Comparison of ENCODE assay signal across 1 cellular context in the genomic region with DNA sequence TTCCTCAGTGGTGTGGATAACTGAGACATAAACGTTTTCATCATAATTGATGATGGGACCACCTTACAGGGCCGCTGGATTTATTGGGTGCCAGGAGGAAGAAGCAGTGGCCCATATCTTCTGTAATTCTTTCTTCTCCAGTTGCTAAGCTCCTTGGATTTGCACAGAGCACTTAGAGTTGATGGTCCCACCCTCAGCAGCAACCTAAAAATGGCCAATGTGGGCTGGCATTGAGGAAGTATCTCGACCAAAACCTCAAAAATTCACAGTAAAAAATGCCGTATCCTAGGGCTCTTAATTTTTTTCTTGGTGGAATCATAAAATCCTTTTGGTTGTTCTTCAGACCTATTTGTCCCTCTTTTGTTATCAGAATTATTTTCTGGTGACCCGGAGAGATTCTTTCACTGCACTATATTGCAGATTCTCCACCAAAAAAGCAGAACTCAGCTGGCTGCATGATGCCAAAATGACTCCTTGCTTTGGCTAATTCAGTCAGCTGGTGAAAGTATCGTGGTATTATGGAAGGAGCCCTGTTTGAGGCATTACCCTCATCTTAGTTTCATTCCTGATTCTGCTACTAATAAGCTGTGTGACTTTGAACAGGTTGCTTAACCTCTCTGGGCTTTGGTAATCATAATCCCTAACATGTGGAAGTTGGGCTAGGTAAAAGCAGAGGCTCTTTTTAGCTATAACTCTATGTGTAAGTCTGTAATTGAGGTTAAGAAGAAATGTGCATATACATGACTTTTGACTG.
TF ChIP-seq lines count a peak whose summit lies in the region.

No MANE protein-coding gene starts in this region.

TF ChIP-seq in WTC11, 78 proteins besides CTCF, POLR2A, EP300 and RAD21 (continued from another document):
- TF ChIP-seq, protein P1, sequence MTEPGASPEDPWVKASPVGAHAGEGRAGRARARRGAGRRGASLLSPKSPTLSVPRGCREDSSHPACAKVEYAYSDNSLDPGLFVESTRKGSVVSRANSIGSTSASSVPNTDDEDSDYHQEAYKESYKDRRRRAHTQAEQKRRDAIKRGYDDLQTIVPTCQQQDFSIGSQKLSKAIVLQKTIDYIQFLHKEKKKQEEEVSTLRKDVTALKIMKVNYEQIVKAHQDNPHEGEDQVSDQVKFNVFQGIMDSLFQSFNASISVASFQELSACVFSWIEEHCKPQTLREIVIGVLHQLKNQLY (CRISPR knock-in tag; IDR thresholded peaks at IDR 0.05), result no peak
- TF ChIP-seq, protein P2, sequence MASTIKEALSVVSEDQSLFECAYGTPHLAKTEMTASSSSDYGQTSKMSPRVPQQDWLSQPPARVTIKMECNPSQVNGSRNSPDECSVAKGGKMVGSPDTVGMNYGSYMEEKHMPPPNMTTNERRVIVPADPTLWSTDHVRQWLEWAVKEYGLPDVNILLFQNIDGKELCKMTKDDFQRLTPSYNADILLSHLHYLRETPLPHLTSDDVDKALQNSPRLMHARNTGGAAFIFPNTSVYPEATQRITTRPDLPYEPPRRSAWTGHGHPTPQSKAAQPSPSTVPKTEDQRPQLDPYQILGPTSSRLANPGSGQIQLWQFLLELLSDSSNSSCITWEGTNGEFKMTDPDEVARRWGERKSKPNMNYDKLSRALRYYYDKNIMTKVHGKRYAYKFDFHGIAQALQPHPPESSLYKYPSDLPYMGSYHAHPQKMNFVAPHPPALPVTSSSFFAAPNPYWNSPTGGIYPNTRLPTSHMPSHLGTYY (CRISPR knock-in tag; IDR thresholded peaks at IDR 0.05), result no peak
- no peak for TF ChIP-seq TEAD1 (CRISPR knock-in tag; IDR thresholded peaks at IDR 0.05)
- TF ChIP-seq ETV6 (CRISPR knock-in tag; IDR thresholded peaks at IDR 0.05), result no peak
- TF ChIP-seq, protein P3, sequence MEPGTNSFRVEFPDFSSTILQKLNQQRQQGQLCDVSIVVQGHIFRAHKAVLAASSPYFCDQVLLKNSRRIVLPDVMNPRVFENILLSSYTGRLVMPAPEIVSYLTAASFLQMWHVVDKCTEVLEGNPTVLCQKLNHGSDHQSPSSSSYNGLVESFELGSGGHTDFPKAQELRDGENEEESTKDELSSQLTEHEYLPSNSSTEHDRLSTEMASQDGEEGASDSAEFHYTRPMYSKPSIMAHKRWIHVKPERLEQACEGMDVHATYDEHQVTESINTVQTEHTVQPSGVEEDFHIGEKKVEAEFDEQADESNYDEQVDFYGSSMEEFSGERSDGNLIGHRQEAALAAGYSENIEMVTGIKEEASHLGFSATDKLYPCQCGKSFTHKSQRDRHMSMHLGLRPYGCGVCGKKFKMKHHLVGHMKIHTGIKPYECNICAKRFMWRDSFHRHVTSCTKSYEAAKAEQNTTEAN (CRISPR knock-in tag; IDR thresholded peaks at IDR 0.05), result no peak
- TF ChIP-seq, protein P4, sequence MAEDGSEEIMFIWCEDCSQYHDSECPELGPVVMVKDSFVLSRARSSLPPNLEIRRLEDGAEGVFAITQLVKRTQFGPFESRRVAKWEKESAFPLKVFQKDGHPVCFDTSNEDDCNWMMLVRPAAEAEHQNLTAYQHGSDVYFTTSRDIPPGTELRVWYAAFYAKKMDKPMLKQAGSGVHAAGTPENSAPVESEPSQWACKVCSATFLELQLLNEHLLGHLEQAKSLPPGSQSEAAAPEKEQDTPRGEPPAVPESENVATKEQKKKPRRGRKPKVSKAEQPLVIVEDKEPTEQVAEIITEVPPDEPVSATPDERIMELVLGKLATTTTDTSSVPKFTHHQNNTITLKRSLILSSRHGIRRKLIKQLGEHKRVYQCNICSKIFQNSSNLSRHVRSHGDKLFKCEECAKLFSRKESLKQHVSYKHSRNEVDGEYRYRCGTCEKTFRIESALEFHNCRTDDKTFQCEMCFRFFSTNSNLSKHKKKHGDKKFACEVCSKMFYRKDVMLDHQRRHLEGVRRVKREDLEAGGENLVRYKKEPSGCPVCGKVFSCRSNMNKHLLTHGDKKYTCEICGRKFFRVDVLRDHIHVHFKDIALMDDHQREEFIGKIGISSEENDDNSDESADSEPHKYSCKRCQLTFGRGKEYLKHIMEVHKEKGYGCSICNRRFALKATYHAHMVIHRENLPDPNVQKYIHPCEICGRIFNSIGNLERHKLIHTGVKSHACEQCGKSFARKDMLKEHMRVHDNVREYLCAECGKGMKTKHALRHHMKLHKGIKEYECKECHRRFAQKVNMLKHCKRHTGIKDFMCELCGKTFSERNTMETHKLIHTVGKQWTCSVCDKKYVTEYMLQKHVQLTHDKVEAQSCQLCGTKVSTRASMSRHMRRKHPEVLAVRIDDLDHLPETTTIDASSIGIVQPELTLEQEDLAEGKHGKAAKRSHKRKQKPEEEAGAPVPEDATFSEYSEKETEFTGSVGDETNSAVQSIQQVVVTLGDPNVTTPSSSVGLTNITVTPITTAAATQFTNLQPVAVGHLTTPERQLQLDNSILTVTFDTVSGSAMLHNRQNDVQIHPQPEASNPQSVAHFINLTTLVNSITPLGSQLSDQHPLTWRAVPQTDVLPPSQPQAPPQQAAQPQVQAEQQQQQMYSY (CRISPR knock-in tag; IDR thresholded peaks at IDR 0.05), result no peak
- TF ChIP-seq, protein P5, sequence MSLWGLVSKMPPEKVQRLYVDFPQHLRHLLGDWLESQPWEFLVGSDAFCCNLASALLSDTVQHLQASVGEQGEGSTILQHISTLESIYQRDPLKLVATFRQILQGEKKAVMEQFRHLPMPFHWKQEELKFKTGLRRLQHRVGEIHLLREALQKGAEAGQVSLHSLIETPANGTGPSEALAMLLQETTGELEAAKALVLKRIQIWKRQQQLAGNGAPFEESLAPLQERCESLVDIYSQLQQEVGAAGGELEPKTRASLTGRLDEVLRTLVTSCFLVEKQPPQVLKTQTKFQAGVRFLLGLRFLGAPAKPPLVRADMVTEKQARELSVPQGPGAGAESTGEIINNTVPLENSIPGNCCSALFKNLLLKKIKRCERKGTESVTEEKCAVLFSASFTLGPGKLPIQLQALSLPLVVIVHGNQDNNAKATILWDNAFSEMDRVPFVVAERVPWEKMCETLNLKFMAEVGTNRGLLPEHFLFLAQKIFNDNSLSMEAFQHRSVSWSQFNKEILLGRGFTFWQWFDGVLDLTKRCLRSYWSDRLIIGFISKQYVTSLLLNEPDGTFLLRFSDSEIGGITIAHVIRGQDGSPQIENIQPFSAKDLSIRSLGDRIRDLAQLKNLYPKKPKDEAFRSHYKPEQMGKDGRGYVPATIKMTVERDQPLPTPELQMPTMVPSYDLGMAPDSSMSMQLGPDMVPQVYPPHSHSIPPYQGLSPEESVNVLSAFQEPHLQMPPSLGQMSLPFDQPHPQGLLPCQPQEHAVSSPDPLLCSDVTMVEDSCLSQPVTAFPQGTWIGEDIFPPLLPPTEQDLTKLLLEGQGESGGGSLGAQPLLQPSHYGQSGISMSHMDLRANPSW (CRISPR knock-in tag; conservative IDR thresholded peaks at IDR 0.05; ENCODE audit: low read depth), result no peak
